ENCODE assay signal across 8 cellular contexts in genomic region chr3:186217820-186218164, GRCh38.
DNase-seq lines count a peak whose midpoint lies in the region; ATAC-seq and TF ChIP-seq lines count a peak whose summit lies in the region.

No MANE protein-coding gene starts in this region.

- no peak for TF ChIP-seq POLR2A in erythroblast (IDR thresholded peaks at IDR 0.05; ENCODE audit: low read length)

- peaks cover 29% of the 10 kb centered on the region for H3K27me3 Mint-ChIP-seq in activated CD8-positive, alpha-beta T cell treated with anti-CD3 and anti-CD28 coated beads, Interleukin-2, amount 10 ng/mL, durations not matched to agents 7 days and 5 days (ENCODE audit: low read depth)

- H3K4me3 Mint-ChIP-seq in activated CD8-positive, alpha-beta T cell treated with anti-CD3 and anti-CD28 coated beads, Interleukin-2, amount 10 ng/mL, durations not matched to agents 7 days and 5 days, result no peak overlapping the region

- peaks cover 20% of the 10 kb centered on the region for H3K4me1 Mint-ChIP-seq in activated CD8-positive, alpha-beta T cell treated with anti-CD3 and anti-CD28 coated beads, Interleukin-2, amount 10 ng/mL, durations not matched to agents 7 days and 5 days (ENCODE audit: low read depth)

- DNase-seq in Caki2 (ENCODE audit: low read depth), result peak; percentile 40
- DNase-seq in activated CD8-positive, alpha-beta T cell treated with anti-CD3 and anti-CD28 coated beads, Interleukin-2, amount 10 ng/mL, durations not matched to agents 7 days and 5 days, result no peak
- DNase-seq in NCI-H69 (lab: John Stamatoyannopoulos, UW), result no peak
- DNase-seq in HuH-7.5 (ENCODE audit: low spot score), result no peak
- DNase-seq in nucleus accumbens (lab: John Stamatoyannopoulos, UW), result no peak
- no peak for DNase-seq in erythroblast (lab: John Stamatoyannopoulos, UW)

- CTCF ChIA-PET in activated CD8-positive, alpha-beta T cell treated with anti-CD3 and anti-CD28 coated beads, Interleukin-2, amount 10 ng/mL, durations not matched to agents 7 days and 5 days (lab: Charles Lee), result interaction anchor here (1.0 to 1.5 kb wide), 5 partner anchors 10 to 275 kb away, joined by 3 to 5 read pairs (median 3); no protein-coding TSS in a partner anchor

- ATAC-seq in GM19043 (IDR thresholded peaks at IDR 0.05; ENCODE audit: low read depth, unreplicated experiment) (peak; percentile 81), HG03064 (IDR thresholded peaks at IDR 0.05; ENCODE audit: low read depth, unreplicated experiment) (peak; percentile 92)
- peak; percentile 80 for ATAC-seq in activated CD8-positive, alpha-beta T cell treated with anti-CD3 and anti-CD28 coated beads, Interleukin-2, amount 10 ng/mL, durations not matched to agents 7 days and 5 days

- H3K36me3 Mint-ChIP-seq in activated CD8-positive, alpha-beta T cell treated with anti-CD3 and anti-CD28 coated beads, Interleukin-2, amount 10 ng/mL, durations not matched to agents 7 days and 5 days (ENCODE audit: low read depth), result no peaks in the 10 kb centered on the region

- POLR2A ChIA-PET in activated CD8-positive, alpha-beta T cell treated with anti-CD3 and anti-CD28 coated beads, Interleukin-2, amount 10 ng/mL, durations not matched to agents 7 days and 5 days (lab: Charles Lee), result no interaction called here

- in situ Hi-C loops in Caki2 (cut with HindIII; ENCODE audit: low pct_unique_long_range_greater_than_20kb, low sequenced_read_pairs), result no loop called here

- H3K27ac Mint-ChIP-seq in activated CD8-positive, alpha-beta T cell treated with anti-CD3 and anti-CD28 coated beads, Interleukin-2, amount 10 ng/mL, durations not matched to agents 7 days and 5 days, result no peak overlapping the region

- no peaks in the 10 kb centered on the region for H3K9me3 Mint-ChIP-seq in activated CD8-positive, alpha-beta T cell treated with anti-CD3 and anti-CD28 coated beads, Interleukin-2, amount 10 ng/mL, durations not matched to agents 7 days and 5 days (ENCODE audit: insufficient read depth)
